In the genomic region with DNA sequence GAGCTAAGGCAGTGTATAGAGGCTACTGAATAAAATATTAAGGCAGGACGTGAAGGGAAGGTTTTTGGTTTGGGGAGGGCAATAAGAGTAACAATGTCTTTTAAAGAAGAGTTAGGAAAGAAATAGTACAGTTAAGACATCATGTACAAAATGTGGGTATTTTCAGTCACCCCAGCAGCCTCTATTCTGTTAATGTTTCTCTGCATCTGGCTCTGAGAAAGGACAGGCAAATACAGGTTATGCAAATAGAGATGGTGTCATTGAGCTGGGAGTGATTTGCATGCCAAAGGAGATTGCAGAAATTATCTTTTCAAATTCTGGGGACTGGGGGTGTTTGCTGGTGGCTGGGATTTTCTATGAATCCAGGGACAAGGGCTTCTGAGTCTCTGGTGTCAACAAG, we compare ENCODE assay signal across 15 cellular contexts. TPM values are rescaled to one million over a fixed set of nuclear protein-coding genes. Genes with fewer than 3 reads are reported as not detected.
A peak's percentile ranks its signal among the peaks of the same experiment; 100 is the strongest.
DNase-seq lines count a peak whose midpoint lies in the region; ATAC-seq and TF ChIP-seq lines count a peak whose summit lies in the region.
"Had no signal": no experiment of that assay in that cellular context is flagged by ENCODE, and none has a peak within 500 bp of the region (broad histone marks: within the 10 kb centered on the region; RNA-seq: fewer than 3 reads in every experiment).

No MANE protein-coding gene starts in this region.

- H3K4me2 ChIP-seq in mesendoderm (ENCODE audit: low read length): no peak overlapping the region

- no peak overlapping the region for H2AK5ac ChIP-seq in mesendoderm (ENCODE audit: low read length)

- H3K9ac ChIP-seq in mesendoderm (ENCODE audit: low read length): no peak overlapping the region

- no peak overlapping the region for H3K23ac ChIP-seq in mesendoderm (ENCODE audit: low read length)

- peak; percentile 78 for ATAC-seq in GM19438 (IDR thresholded peaks at IDR 0.05; ENCODE audit: low read depth, unreplicated experiment)
- peak; percentile 76 for ATAC-seq in HG02759 (IDR thresholded peaks at IDR 0.05; ENCODE audit: unreplicated experiment)
- ATAC-seq in HG03432 (IDR thresholded peaks at IDR 0.05; ENCODE audit: unreplicated experiment): peak; percentile 81
- ATAC-seq in natural killer cell: no peak
- ATAC-seq: pancreas had no signal

- H3K4me3 ChIP-seq in mesendoderm (ENCODE audit: low read length): no peak overlapping the region
- H3K4me3 ChIP-seq: pancreas had no signal

- H4K8ac ChIP-seq in mesendoderm (ENCODE audit: low read depth, low read length): no peak overlapping the region

- no peak overlapping the region for H3K27ac ChIP-seq in mesendoderm (ENCODE audit: low read depth, low read length)
- H3K27ac ChIP-seq: pancreas had no signal

- intact Hi-C loops in natural killer cell (cut with micrococcal nuclease): no loop called here

- no peak overlapping the region for H2BK120ac ChIP-seq in mesendoderm (ENCODE audit: low read depth, low read length)

- H4K5ac ChIP-seq in mesendoderm (ENCODE audit: low read length): no peak overlapping the region

- WGBS in mesendoderm (ENCODE audit: extremely low coverage, insufficient coverage, low lambda C conversion rate): no CpG with 5 or more reads among the region's 1 CpG

- no peaks in the 10 kb centered on the region for H3K79me1 ChIP-seq in mesendoderm (ENCODE audit: low read length)

- H3K4me1 Mint-ChIP-seq in natural killer cell: peaks cover 0 to 8% of the 10 kb centered on the region in 2 donors

- no peak overlapping the region for H3K27ac Mint-ChIP-seq in natural killer cell
- H3K27ac Mint-ChIP-seq: CD8-positive, alpha-beta memory T cell had no signal

- TF ChIP-seq CTCF in natural killer cell (IDR thresholded peaks at IDR 0.05): no peak

- no peak overlapping the region for H3K4me3 Mint-ChIP-seq in natural killer cell
- H3K4me3 Mint-ChIP-seq: CD8-positive, alpha-beta memory T cell had no signal

- no peak overlapping the region for H3K56ac ChIP-seq in mesendoderm (ENCODE audit: low read length)

- H3K18ac ChIP-seq in mesendoderm (ENCODE audit: low read length): no peak overlapping the region

- no peaks in the 10 kb centered on the region for H3K79me2 ChIP-seq in mesendoderm (ENCODE audit: control insufficient read depth, insufficient read depth, low read length)

- H3K36me3 ChIP-seq in mesendoderm (ENCODE audit: control insufficient read depth, insufficient read depth, low read length): no peaks in the 10 kb centered on the region
- H3K36me3 ChIP-seq: pancreas had no signal

- peaks cover 7 to 8% of the 10 kb centered on the region in 2 donors for H3K27me3 Mint-ChIP-seq in natural killer cell (ENCODE audit: low read depth in 2 of 2)

- DNase-seq in mesendoderm: peak; percentile 22
- no peak for DNase-seq in natural killer cell
- no peak for DNase-seq in H4 (ENCODE audit: low spot score)
- no peak for DNase-seq in activated CD4-positive, alpha-beta T cell treated with anti-CD3 and anti-CD28 coated beads, Interleukin-2, amount 50 U/mL, for 48 hours
- no peak for DNase-seq in medulla oblongata (ENCODE audit: extremely low spot score)
- DNase-seq: CD8-positive, alpha-beta memory T cell; glutamatergic neuron; mammary epithelial cell; NCI-H2227 treated with DMSO at 0.1 percent for 48 hours; pancreas; Right ventricle myocardium superior; stimulated activated naive CD4-positive, alpha-beta T cell treated with Interleukin-2 at 50 U/mL for 16 hours had no signal

- no peaks in the 10 kb centered on the region for H3K9me3 Mint-ChIP-seq in natural killer cell
- H3K9me3 Mint-ChIP-seq: CD8-positive, alpha-beta memory T cell had no signal

- no peak overlapping the region for H2BK15ac ChIP-seq in mesendoderm (replicated peaks; ENCODE audit: low read depth)

- H3K4me1 ChIP-seq in mesendoderm (ENCODE audit: control insufficient read depth, low read depth, low read length): peaks cover 2% of the 10 kb centered on the region
- H3K4me1 ChIP-seq: pancreas had no signal

- H3K4ac ChIP-seq in mesendoderm (ENCODE audit: low read depth, low read length): no peak overlapping the region

- no peak overlapping the region for H2BK5ac ChIP-seq in mesendoderm (ENCODE audit: low read length)

- H3K36me3 Mint-ChIP-seq in natural killer cell: no peaks in the 10 kb centered on the region

- H3K27me3 ChIP-seq in mesendoderm (ENCODE audit: insufficient read depth, low read length, poor library complexity): no peaks in the 10 kb centered on the region

RNA-seq across cellular contexts. Expression of gene TAS2R60, which starts 6.7 kb away (rescaled TPM):
- polyA plus RNA-seq in mesendoderm (2013, experiment 1 of 2): 0.15 TPM
- 0.20 TPM for polyA plus RNA-seq in mesendoderm (2013, experiment 2 of 2)
- under 1 TPM in 1 of 3 donors, not detected in 2; 0.40 TPM for total RNA-seq in natural killer cell
- total RNA-seq in H4 (2014; rRNA removed; shearing (Covaris generic)): not detected in 2 replicates
- total RNA-seq: CD8-positive, alpha-beta memory T cell; pancreas; Right ventricle myocardium superior had no signal
- polyA plus RNA-seq: CD8-positive, alpha-beta memory T cell; mammary epithelial cell; pancreas had no signal

RNA-seq across cellular contexts. Expression of gene EPHA1, which starts 27.9 kb away (rescaled TPM):
- polyA plus RNA-seq in mesendoderm (2013, experiment 1 of 2): 85.6 TPM
- polyA plus RNA-seq in mesendoderm (2013, experiment 2 of 2): 80.8 TPM
- 1 to 10 TPM in 2 of 3 donors, not detected in 1; 1.0 to 1.2 TPM for total RNA-seq in natural killer cell
- total RNA-seq in H4 (2014; rRNA removed; shearing (Covaris generic)): not detected in 2 replicates

RNA-seq across cellular contexts. Expression of gene TAS2R41, which starts 41.1 kb away (rescaled TPM):
- not detected for polyA plus RNA-seq in mesendoderm (2013, experiment 1 of 2)
- polyA plus RNA-seq in mesendoderm (2013, experiment 2 of 2): not detected
- not detected for total RNA-seq in natural killer cell
- not detected in 2 replicates for total RNA-seq in H4 (2014; rRNA removed; shearing (Covaris generic))
- total RNA-seq: CD8-positive, alpha-beta memory T cell; mammary epithelial cell; Right ventricle myocardium superior had no signal
- polyA plus RNA-seq: CD8-positive, alpha-beta memory T cell; mammary epithelial cell; pancreas had no signal

RNA-seq across cellular contexts. Expression of gene ZYX, which starts 55.4 kb away (rescaled TPM):
- 368 TPM for polyA plus RNA-seq in mesendoderm (2013, experiment 1 of 2)
- polyA plus RNA-seq in mesendoderm (2013, experiment 2 of 2): 379 TPM
- total RNA-seq in natural killer cell: 100 to 1,000 TPM; 168 to 219 (median 186) TPM
- total RNA-seq in H4 (2014; rRNA removed; shearing (Covaris generic)): 31.2 and 43.3 TPM in 2 replicates

Comparison
In these comparisons a context has a peak if more than half of its experiments do, and no peak if none do; other contexts are left out.
1. ATAC-seq: peak in GM19438 (single experiment), HG02759 (single experiment) and HG03432 (single experiment); none in natural killer cell (0 of 3).